25 cellular contexts compared by ENCODE assay signal in genomic region chr3:153439780-153440179, GRCh38.
DNase-seq lines count a peak whose midpoint lies in the region; ATAC-seq and TF ChIP-seq lines count a peak whose summit lies in the region.
"Had no signal": no experiment of that assay in that cellular context is flagged by ENCODE, and none has a peak within 500 bp of the region (broad histone marks: within the 10 kb centered on the region; RNA-seq: fewer than 3 reads in every experiment).

No MANE protein-coding gene starts in this region.

- H4K20me1 ChIP-seq in OCI-LY3 (ENCODE audit: insufficient read depth, low read length): no peaks in the 10 kb centered on the region
- no peaks in the 10 kb centered on the region for H4K20me1 ChIP-seq in Karpas-422 (ENCODE audit: insufficient read depth, low read depth, low read length)

- no peaks in the 10 kb centered on the region for H3K9me2 ChIP-seq in Karpas-422 (replicated peaks; ENCODE audit: insufficient read depth, low read length)

- H3K27me3 ChIP-seq in breast epithelium (no peaks in the 10 kb centered on the region), OCI-LY3 (ENCODE audit: low read depth, low read length) (no peaks in the 10 kb centered on the region), upper lobe of right lung (no peaks in the 10 kb centered on the region), Karpas-422 (ENCODE audit: low read length) (no peaks in the 10 kb centered on the region)
- H3K27me3 ChIP-seq: gastrocnemius medialis had no signal

- POLR2A ChIA-PET in MCF 10A (lab: Yijun Ruan, JAX): no interaction called here
- POLR2A ChIA-PET in activated CD4-positive, alpha-beta T cell treated with anti-CD3 and anti-CD28 coated beads, Interleukin-2, amount 10 ng/mL, durations not matched to agents 7 days and 5 days (lab: Charles Lee): no interaction called here

- H3K79me2 ChIP-seq in OCI-LY3 (ENCODE audit: low read length): no peaks in the 10 kb centered on the region
- H3K79me2 ChIP-seq in Karpas-422 (ENCODE audit: low read length): no peaks in the 10 kb centered on the region

- no peak overlapping the region for H3K4me3 ChIP-seq in breast epithelium
- no peak overlapping the region for H3K4me3 ChIP-seq in OCI-LY3 (ENCODE audit: low read length)
- no peak overlapping the region for H3K4me3 ChIP-seq in epithelial cell of proximal tubule (ENCODE audit: low read depth, low read length)
- H3K4me3 ChIP-seq in upper lobe of right lung: no peak overlapping the region
- no peak overlapping the region for H3K4me3 ChIP-seq in Karpas-422 (ENCODE audit: low read length)
- H3K4me3 ChIP-seq: gastrocnemius medialis had no signal

- no TSS peak for BruUV-seq in MCF 10A (replicated peaks; lab: Mats Ljungman, UMichigan)

- DNase-seq in MCF 10A (ENCODE audit: unreplicated experiment): peak; percentile 23
- no peak for DNase-seq in breast epithelium (ENCODE audit: low spot score in 2 of 2)
- DNase-seq in epithelial cell of proximal tubule (ENCODE audit: low read depth): no peak
- DNase-seq in upper lobe of right lung: no peak
- no peak for DNase-seq in activated CD4-positive, alpha-beta T cell treated with anti-CD3 and anti-CD28 coated beads, Interleukin-2, amount 10 ng/mL, durations not matched to agents 7 days and 5 days
- no peak for DNase-seq in Karpas-422
- DNase-seq in NCI-H1417 (lab: John Stamatoyannopoulos, UW): no peak
- DNase-seq: activated CD4-positive, alpha-beta memory T cell treated with anti-CD3 and anti-CD28 coated beads, Interleukin-2, amount 10 ng/mL, durations not matched to agents 7 days and 5 days; activated CD4-positive, CD25-positive, alpha-beta regulatory T cell; activated effector memory CD4-positive, alpha-beta T cell treated with anti-CD3 and anti-CD28 coated beads, Interleukin-2, amount 50 U/mL, for 16 hours; CD4-positive, CD25-positive, alpha-beta regulatory T cell; cortex of kidney; gastrocnemius medialis; GF-D8; hippocampal formation; KG1; NCI-H1105 treated with DMSO at 0.1 percent for 48 hours; NCI-H510A; posterior cingulate gyrus; RPMI8226; substantia nigra; T1000 had no signal

- H3K36me3 ChIP-seq in breast epithelium (no peaks in the 10 kb centered on the region), OCI-LY3 (replicated peaks; ENCODE audit: low read depth, low read length) (no peaks in the 10 kb centered on the region), upper lobe of right lung (no peaks in the 10 kb centered on the region), Karpas-422 (ENCODE audit: insufficient read depth, low read length) (no peaks in the 10 kb centered on the region)
- H3K36me3 ChIP-seq: gastrocnemius medialis had no signal

- TF ChIP-seq CTCF in MCF 10A (IDR thresholded peaks at IDR 0.05; ENCODE audit: unreplicated experiment) (no peak), breast epithelium (IDR thresholded peaks at IDR 0.05) (no peak), OCI-LY3 (IDR thresholded peaks at IDR 0.05; ENCODE audit: low read depth, low read length) (peak; percentile 13; the same call in 1 of the 2 replicates), epithelial cell of proximal tubule (conservative IDR thresholded peaks at IDR 0.05; ENCODE audit: low read depth, low read length) (peak; percentile 46), upper lobe of right lung (IDR thresholded peaks at IDR 0.05) (peak; percentile 7)

- H3K4me1 Mint-ChIP-seq in MCF 10A (ENCODE audit: insufficient read depth, unreplicated experiment): no peaks in the 10 kb centered on the region
- H3K4me1 Mint-ChIP-seq in activated CD4-positive, alpha-beta T cell treated with anti-CD3 and anti-CD28 coated beads, Interleukin-2, amount 10 ng/mL, durations not matched to agents 7 days and 5 days: peaks cover 19% of the 10 kb centered on the region
- H3K4me1 Mint-ChIP-seq: neural crest cell had no signal

- H3K4me1 ChIP-seq in breast epithelium (no peaks in the 10 kb centered on the region), OCI-LY3 (ENCODE audit: low read length) (no peaks in the 10 kb centered on the region), upper lobe of right lung (no peaks in the 10 kb centered on the region), Karpas-422 (ENCODE audit: low read length) (no peaks in the 10 kb centered on the region)
- H3K4me1 ChIP-seq: gastrocnemius medialis had no signal

- H3K27ac ChIP-seq in breast epithelium: no peak overlapping the region
- H3K27ac ChIP-seq in OCI-LY3 (ENCODE audit: low read length): no peak overlapping the region
- no peak overlapping the region for H3K27ac ChIP-seq in upper lobe of right lung
- H3K27ac ChIP-seq in Karpas-422 (ENCODE audit: low read length): no peak overlapping the region
- H3K27ac ChIP-seq: gastrocnemius medialis had no signal

- H3K9me3 ChIP-seq in breast epithelium (no peaks in the 10 kb centered on the region), OCI-LY3 (ENCODE audit: insufficient read depth, low read length) (no peaks in the 10 kb centered on the region), upper lobe of right lung (no peaks in the 10 kb centered on the region), Karpas-422 (ENCODE audit: low read length) (peaks cover 9% of the 10 kb centered on the region)
- H3K9me3 ChIP-seq: gastrocnemius medialis had no signal

- no peak overlapping the region for H3K27ac Mint-ChIP-seq in MCF 10A (ENCODE audit: low read depth, unreplicated experiment)
- no peak overlapping the region for H3K27ac Mint-ChIP-seq in activated CD4-positive, alpha-beta T cell treated with anti-CD3 and anti-CD28 coated beads, Interleukin-2, amount 10 ng/mL, durations not matched to agents 7 days and 5 days
- H3K27ac Mint-ChIP-seq: activated CD4-positive, alpha-beta memory T cell treated with anti-CD3 and anti-CD28 coated beads, Interleukin-2, amount 10 ng/mL, durations not matched to agents 7 days and 5 days; brain; CD4-positive, CD25-positive, alpha-beta regulatory T cell had no signal

- H3K4me3 Mint-ChIP-seq in MCF 10A (ENCODE audit: unreplicated experiment): no peak overlapping the region
- H3K4me3 Mint-ChIP-seq in activated CD4-positive, alpha-beta T cell treated with anti-CD3 and anti-CD28 coated beads, Interleukin-2, amount 10 ng/mL, durations not matched to agents 7 days and 5 days: no peak overlapping the region
- H3K4me3 Mint-ChIP-seq: activated CD4-positive, alpha-beta memory T cell treated with anti-CD3 and anti-CD28 coated beads, Interleukin-2, amount 10 ng/mL, durations not matched to agents 7 days and 5 days; brain; CD4-positive, CD25-positive, alpha-beta regulatory T cell; neural crest cell had no signal

- H3K9ac ChIP-seq in OCI-LY3 (ENCODE audit: low read length) (no peak overlapping the region), Karpas-422 (ENCODE audit: low read length) (no peak overlapping the region)

- H3K4me2 ChIP-seq in OCI-LY3 (ENCODE audit: low read length) (no peak overlapping the region), Karpas-422 (ENCODE audit: low read depth, low read length, poor library complexity, severe bottlenecking) (no peak overlapping the region)

- TF ChIP-seq POLR2A in breast epithelium (IDR thresholded peaks at IDR 0.05): no peak

- CTCF ChIA-PET in MCF 10A (lab: Yijun Ruan, JAX): interaction anchor here (0.5 to 1.2 kb wide), 4 partner anchors 127 to 1534 kb away, joined by 3 read pairs; no protein-coding TSS in a partner anchor
- CTCF ChIA-PET in activated CD4-positive, alpha-beta T cell treated with anti-CD3 and anti-CD28 coated beads, Interleukin-2, amount 10 ng/mL, durations not matched to agents 7 days and 5 days (lab: Charles Lee): interaction anchor here (1.0 to 1.6 kb wide), 2 partner anchors 14 to 73 kb away, joined by 3 read pairs; no protein-coding TSS in a partner anchor

- ATAC-seq in upper lobe of right lung: no peak
- ATAC-seq: gastrocnemius medialis had no signal

- H3K36me3 Mint-ChIP-seq in MCF 10A (ENCODE audit: insufficient read depth, unreplicated experiment): no peaks in the 10 kb centered on the region
- H3K36me3 Mint-ChIP-seq in activated CD4-positive, alpha-beta T cell treated with anti-CD3 and anti-CD28 coated beads, Interleukin-2, amount 10 ng/mL, durations not matched to agents 7 days and 5 days (ENCODE audit: low read depth): no peaks in the 10 kb centered on the region
- H3K36me3 Mint-ChIP-seq: brain; CD4-positive, CD25-positive, alpha-beta regulatory T cell had no signal

- no peaks in the 10 kb centered on the region for H3K9me3 Mint-ChIP-seq in MCF 10A (ENCODE audit: unreplicated experiment)
- no peaks in the 10 kb centered on the region for H3K9me3 Mint-ChIP-seq in activated CD4-positive, alpha-beta T cell treated with anti-CD3 and anti-CD28 coated beads, Interleukin-2, amount 10 ng/mL, durations not matched to agents 7 days and 5 days
- H3K9me3 Mint-ChIP-seq: activated CD4-positive, alpha-beta memory T cell treated with anti-CD3 and anti-CD28 coated beads, Interleukin-2, amount 10 ng/mL, durations not matched to agents 7 days and 5 days; brain; CD4-positive, CD25-positive, alpha-beta regulatory T cell; neural crest cell had no signal

- intact Hi-C loops in MCF 10A (cut with micrococcal nuclease) (loop anchor here (5.0 to 10.0 kb wide), 2 partner anchors 147 to 275 kb away; partner anchors contain the start of gene RAP2B), breast epithelium (cut with DNase I; ENCODE audit: low total_unique reads) (no loop called here), upper lobe of right lung (cut with DNase I) (no loop called here)

- H2AFZ ChIP-seq in OCI-LY3 (ENCODE audit: low read depth, low read length) (no peak overlapping the region), Karpas-422 (ENCODE audit: low read length) (no peak overlapping the region)

- H3K27me3 Mint-ChIP-seq in MCF 10A (ENCODE audit: insufficient read depth, unreplicated experiment): no peaks in the 10 kb centered on the region
- no peaks in the 10 kb centered on the region for H3K27me3 Mint-ChIP-seq in activated CD4-positive, alpha-beta T cell treated with anti-CD3 and anti-CD28 coated beads, Interleukin-2, amount 10 ng/mL, durations not matched to agents 7 days and 5 days
- H3K27me3 Mint-ChIP-seq: activated CD4-positive, alpha-beta memory T cell treated with anti-CD3 and anti-CD28 coated beads, Interleukin-2, amount 10 ng/mL, durations not matched to agents 7 days and 5 days; brain had no signal

Comparison
In these comparisons a context has a peak if more than half of its experiments do, and no peak if none do; other contexts are left out.
1. CTCF ChIP-seq: peak in OCI-LY3 (single experiment), epithelial cell of proximal tubule (single experiment) and upper lobe of right lung (single experiment); none in MCF 10A (single experiment) and breast epithelium (0 of 3).